8 cellular contexts compared by ENCODE assay signal in the genomic region with DNA sequence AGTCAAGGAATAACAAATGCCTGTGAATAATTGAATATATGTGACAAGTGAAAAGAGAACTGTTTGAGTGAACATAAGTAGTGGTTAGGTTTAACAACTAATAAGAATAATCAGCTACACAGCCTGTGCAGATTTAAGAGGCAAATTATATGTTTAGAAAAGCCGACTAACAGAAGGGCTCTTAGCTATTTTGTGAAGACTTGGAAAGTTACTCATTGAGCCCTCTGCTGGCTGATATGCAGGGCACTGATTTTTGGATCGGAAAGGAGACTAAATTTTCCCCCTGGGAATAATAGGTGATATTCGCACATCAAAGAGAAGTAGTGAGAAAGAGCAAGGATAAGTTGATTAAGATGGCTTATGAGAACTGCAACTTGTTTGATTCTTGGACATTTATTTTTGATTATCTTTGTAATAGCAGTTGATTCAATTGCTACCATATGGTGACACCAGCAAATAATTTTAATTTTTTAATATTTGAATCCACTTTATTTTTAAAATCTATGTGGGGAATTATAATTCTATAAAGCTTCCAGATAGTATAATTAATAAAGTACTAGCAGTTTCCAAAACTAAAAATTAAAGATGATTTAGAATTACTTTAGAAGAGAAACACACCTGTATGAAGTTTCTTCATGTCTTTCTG.
DNase-seq lines count a peak whose midpoint lies in the region; ATAC-seq and TF ChIP-seq lines count a peak whose summit lies in the region.

No MANE protein-coding gene starts in this region.

- ATAC-seq in WTC11 (peak; percentile 67), upper lobe of right lung (peak; percentile 59), GM18519 (IDR thresholded peaks at IDR 0.05; ENCODE audit: low FRiP score, unreplicated experiment) (no peak), HG02759 (IDR thresholded peaks at IDR 0.05; ENCODE audit: unreplicated experiment) (no peak)

- no peaks in the 10 kb centered on the region for H4K20me1 ChIP-seq in Loucy (ENCODE audit: insufficient read depth, low read length, poor library complexity, severe bottlenecking)

- no peak overlapping the region for H3K4me3 ChIP-seq in GM06990 (replicated peaks; ENCODE audit: low read depth, low read length)
- H3K4me3 ChIP-seq in Loucy (ENCODE audit: low read length, poor library complexity, severe bottlenecking): no peak overlapping the region
- no peak overlapping the region for H3K4me3 ChIP-seq in upper lobe of right lung

- H3K9me3 Mint-ChIP-seq in WTC11: no peaks in the 10 kb centered on the region

- no peaks in the 10 kb centered on the region for H3K4me1 ChIP-seq in Loucy (ENCODE audit: insufficient read depth, low read length, poor library complexity, severe bottlenecking)
- H3K4me1 ChIP-seq in upper lobe of right lung: no peaks in the 10 kb centered on the region

- H3K36me3 ChIP-seq in GM06990 (ENCODE audit: control insufficient read depth, insufficient read depth, low read length) (no peaks in the 10 kb centered on the region), Loucy (ENCODE audit: insufficient read depth, low read length) (no peaks in the 10 kb centered on the region), upper lobe of right lung (no peaks in the 10 kb centered on the region)

- peak; percentile 64 for TF ChIP-seq CTCF in GM06990 (IDR thresholded peaks at IDR 0.05; ENCODE audit: insufficient read depth, low read length, poor library complexity, severe bottlenecking)
- TF ChIP-seq CTCF in Loucy (conservative IDR thresholded peaks at IDR 0.05; ENCODE audit: low read length): peak; percentile 65
- peak; percentile 49 for TF ChIP-seq CTCF in WTC11 (IDR thresholded peaks at IDR 0.05)
- TF ChIP-seq CTCF in upper lobe of right lung (IDR thresholded peaks at IDR 0.05): peak; percentile 71

- no peak overlapping the region for H2AFZ ChIP-seq in Loucy (ENCODE audit: low read length)

- H3K9me2 ChIP-seq in Loucy (replicated peaks; ENCODE audit: low read depth, low read length): no peaks in the 10 kb centered on the region

- no peak overlapping the region for H3K4me2 ChIP-seq in Loucy (ENCODE audit: low read depth, low read length, poor library complexity, severe bottlenecking)

- no peaks in the 10 kb centered on the region for H3K36me3 Mint-ChIP-seq in WTC11

- CTCF ChIA-PET in WTC11 (lab: Charles Lee): interaction anchor here (0.5 to 1.7 kb wide), 12 partner anchors 9 to 307 kb away, joined by 3 to 8 read pairs (median 4); no protein-coding TSS in a partner anchor

- no peak overlapping the region for H3K4me3 Mint-ChIP-seq in WTC11

- H3K9me3 ChIP-seq in Loucy (ENCODE audit: insufficient read depth, low read depth, low read length): no peaks in the 10 kb centered on the region
- no peaks in the 10 kb centered on the region for H3K9me3 ChIP-seq in upper lobe of right lung

- H3F3A ChIP-seq in Loucy (ENCODE audit: low read depth): no peaks in the 10 kb centered on the region

- no peaks in the 10 kb centered on the region for H3K27me3 Mint-ChIP-seq in WTC11 (ENCODE audit: low read depth)

- H3K27ac Mint-ChIP-seq in WTC11: peak overlapping the region; percentile 3; the same call in 1 of the 2 replicates

- H3K27ac ChIP-seq in upper lobe of right lung: no peak overlapping the region

- POLR2A ChIA-PET in WTC11 (lab: Charles Lee): no interaction called here

- no peak overlapping the region for H3K9ac ChIP-seq in Loucy (ENCODE audit: low read depth, low read length, poor library complexity, severe bottlenecking)

- DNase-seq in GM06990 (ENCODE audit: extremely low read depth, insufficient read length) (no peak), WTC11 (ENCODE audit: low spot score) (no peak), iPS-NIHi7 (ENCODE audit: extremely low spot score) (peak; percentile 35), upper lobe of right lung (no peak)
- no peak for DNase-seq in activated CD4-positive, CD25-positive, alpha-beta regulatory T cell treated with anti-CD3 and anti-CD28 coated beads, Interleukin-2, amount 50 U/mL, for 72 hours

- H3K27me3 ChIP-seq in GM06990 (replicated peaks; ENCODE audit: control insufficient read depth, insufficient read depth, low read length): no peaks in the 10 kb centered on the region
- no peaks in the 10 kb centered on the region for H3K27me3 ChIP-seq in Loucy (ENCODE audit: insufficient read depth, low read length, poor library complexity, severe bottlenecking)
- no peaks in the 10 kb centered on the region for H3K27me3 ChIP-seq in upper lobe of right lung

- peaks cover 20% of the 10 kb centered on the region for H3K4me1 Mint-ChIP-seq in WTC11

- intact Hi-C loops in upper lobe of right lung (cut with DNase I): no loop called here

- no peaks in the 10 kb centered on the region for H3K79me2 ChIP-seq in Loucy (ENCODE audit: insufficient read depth, low read length)

TF ChIP-seq in WTC11, 78 proteins besides CTCF, POLR2A, EP300 and RAD21:
- TF ChIP-seq NR1H2 (CRISPR knock-in tag; IDR thresholded peaks at IDR 0.05) (no peak), GRHL2 (CRISPR knock-in tag; IDR thresholded peaks at IDR 0.05; ENCODE audit: insufficient replicate concordance, severe bottlenecking) (no peak), EMX1 (CRISPR knock-in tag; IDR thresholded peaks at IDR 0.05) (no peak), ETV6 (CRISPR knock-in tag; IDR thresholded peaks at IDR 0.05) (no peak), ZNF232 (CRISPR knock-in tag; IDR thresholded peaks at IDR 0.05) (no peak), ARID4B (CRISPR knock-in tag; IDR thresholded peaks at IDR 0.05; ENCODE audit: borderline replicate concordance) (no peak), ZNF263 (CRISPR knock-in tag; IDR thresholded peaks at IDR 0.05; ENCODE audit: low read depth) (no peak)
- TF ChIP-seq, protein P1, sequence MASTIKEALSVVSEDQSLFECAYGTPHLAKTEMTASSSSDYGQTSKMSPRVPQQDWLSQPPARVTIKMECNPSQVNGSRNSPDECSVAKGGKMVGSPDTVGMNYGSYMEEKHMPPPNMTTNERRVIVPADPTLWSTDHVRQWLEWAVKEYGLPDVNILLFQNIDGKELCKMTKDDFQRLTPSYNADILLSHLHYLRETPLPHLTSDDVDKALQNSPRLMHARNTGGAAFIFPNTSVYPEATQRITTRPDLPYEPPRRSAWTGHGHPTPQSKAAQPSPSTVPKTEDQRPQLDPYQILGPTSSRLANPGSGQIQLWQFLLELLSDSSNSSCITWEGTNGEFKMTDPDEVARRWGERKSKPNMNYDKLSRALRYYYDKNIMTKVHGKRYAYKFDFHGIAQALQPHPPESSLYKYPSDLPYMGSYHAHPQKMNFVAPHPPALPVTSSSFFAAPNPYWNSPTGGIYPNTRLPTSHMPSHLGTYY (CRISPR knock-in tag; IDR thresholded peaks at IDR 0.05): no peak
- TF ChIP-seq, protein P2, sequence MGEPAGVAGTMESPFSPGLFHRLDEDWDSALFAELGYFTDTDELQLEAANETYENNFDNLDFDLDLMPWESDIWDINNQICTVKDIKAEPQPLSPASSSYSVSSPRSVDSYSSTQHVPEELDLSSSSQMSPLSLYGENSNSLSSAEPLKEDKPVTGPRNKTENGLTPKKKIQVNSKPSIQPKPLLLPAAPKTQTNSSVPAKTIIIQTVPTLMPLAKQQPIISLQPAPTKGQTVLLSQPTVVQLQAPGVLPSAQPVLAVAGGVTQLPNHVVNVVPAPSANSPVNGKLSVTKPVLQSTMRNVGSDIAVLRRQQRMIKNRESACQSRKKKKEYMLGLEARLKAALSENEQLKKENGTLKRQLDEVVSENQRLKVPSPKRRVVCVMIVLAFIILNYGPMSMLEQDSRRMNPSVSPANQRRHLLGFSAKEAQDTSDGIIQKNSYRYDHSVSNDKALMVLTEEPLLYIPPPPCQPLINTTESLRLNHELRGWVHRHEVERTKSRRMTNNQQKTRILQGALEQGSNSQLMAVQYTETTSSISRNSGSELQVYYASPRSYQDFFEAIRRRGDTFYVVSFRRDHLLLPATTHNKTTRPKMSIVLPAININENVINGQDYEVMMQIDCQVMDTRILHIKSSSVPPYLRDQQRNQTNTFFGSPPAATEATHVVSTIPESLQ (CRISPR knock-in tag; IDR thresholded peaks at IDR 0.05): no peak

Comparison
In these comparisons a context has a peak if more than half of its experiments do, and no peak if none do; other contexts are left out.
1. ATAC-seq: peak in WTC11 (single experiment) and upper lobe of right lung (single experiment); none in GM18519 (single experiment) and HG02759 (single experiment).
2. Peak in every context shown above with its lines, with median percentiles within 50 percentile points of each other: CTCF ChIP-seq.